Comparison of ENCODE assay signal across 17 cellular contexts in the genomic region with DNA sequence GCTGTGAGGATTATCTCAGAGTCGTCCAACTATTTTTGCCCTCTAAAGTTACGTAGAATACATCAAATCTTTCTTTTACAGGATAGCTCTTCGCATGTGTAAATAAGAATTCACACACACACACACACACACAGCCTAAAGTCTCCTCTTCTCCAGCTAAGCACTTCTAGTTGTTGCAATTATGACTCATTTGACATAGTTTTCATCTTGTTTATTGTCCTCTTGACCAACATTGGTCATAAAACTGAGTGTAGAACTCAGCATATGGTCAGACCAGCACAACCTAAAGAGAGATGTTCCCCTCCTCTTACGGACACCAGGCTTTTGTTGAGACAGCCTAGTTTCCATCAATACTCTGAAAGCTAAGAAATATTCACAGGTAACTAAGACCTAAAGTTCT.
A peak's percentile ranks its signal among the peaks of the same experiment; 100 is the strongest.
DNase-seq lines count a peak whose midpoint lies in the region; ATAC-seq and TF ChIP-seq lines count a peak whose summit lies in the region.
"Had no signal": no experiment of that assay in that cellular context is flagged by ENCODE, and none has a peak within 500 bp of the region (broad histone marks: within the 10 kb centered on the region; RNA-seq: fewer than 3 reads in every experiment).

No MANE protein-coding gene starts in this region.

- no peak overlapping the region for H3K27ac ChIP-seq in CD8-positive, alpha-beta memory T cell (ENCODE audit: low read depth, low read length)
- H3K27ac ChIP-seq: lower lobe of right lung, pancreas had no signal

- no peaks in the 10 kb centered on the region for H3K4me1 Mint-ChIP-seq in stimulated activated naive B cell treated with anti-CD40 and anti-IgM and Interleukin-4, amounts not matched to agents 10 μg/mL and 1 μg/mL and 100 μg/mL, for 72 hours
- H3K4me1 Mint-ChIP-seq in CD8-positive, alpha-beta memory T cell, result no peaks in the 10 kb centered on the region

- no peaks in the 10 kb centered on the region for H3K27me3 ChIP-seq in CD8-positive, alpha-beta memory T cell (ENCODE audit: insufficient read depth, low read length, poor library complexity, severe bottlenecking)
- H3K27me3 ChIP-seq: pancreas had no signal

- no peaks in the 10 kb centered on the region for H3K36me3 ChIP-seq in CD8-positive, alpha-beta memory T cell (ENCODE audit: insufficient read depth, low read length)
- H3K36me3 ChIP-seq: lower lobe of right lung, pancreas had no signal

- H3K27ac Mint-ChIP-seq in stimulated activated naive B cell treated with anti-CD40 and anti-IgM and Interleukin-4, amounts not matched to agents 10 μg/mL and 1 μg/mL and 100 μg/mL, for 72 hours, result no peak overlapping the region
- H3K27ac Mint-ChIP-seq in CD8-positive, alpha-beta memory T cell, result no peak overlapping the region
- H3K27ac Mint-ChIP-seq: T-helper 2 cell treated with Interferon-gamma antibody and Interleukin-4, amounts not matched to agents 5 μg/mL and 100 μg/mL, for 36 hours had no signal

- CTCF ChIA-PET in CD8-positive, alpha-beta memory T cell (lab: Charles Lee), result no interaction called here

- H3K27me3 Mint-ChIP-seq in stimulated activated naive B cell treated with anti-CD40 and anti-IgM and Interleukin-4, amounts not matched to agents 10 μg/mL and 1 μg/mL and 100 μg/mL, for 72 hours, result peaks cover 5 to 19% of the 10 kb centered on the region in 2 donors
- no peaks in the 10 kb centered on the region for H3K27me3 Mint-ChIP-seq in CD8-positive, alpha-beta memory T cell

- H3K4me3 Mint-ChIP-seq in stimulated activated naive B cell treated with anti-CD40 and anti-IgM and Interleukin-4, amounts not matched to agents 10 μg/mL and 1 μg/mL and 100 μg/mL, for 72 hours, result no peak overlapping the region
- H3K4me3 Mint-ChIP-seq in CD8-positive, alpha-beta memory T cell, result no peak overlapping the region
- H3K4me3 Mint-ChIP-seq: T-helper 2 cell treated with Interferon-gamma antibody and Interleukin-4, amounts not matched to agents 5 μg/mL and 100 μg/mL, for 36 hours had no signal

- no peaks in the 10 kb centered on the region for H3K36me3 Mint-ChIP-seq in stimulated activated naive B cell treated with anti-CD40 and anti-IgM and Interleukin-4, amounts not matched to agents 10 μg/mL and 1 μg/mL and 100 μg/mL, for 72 hours
- peaks cover 0 to 4% (median 0%) of the 10 kb centered on the region in 3 donors for H3K36me3 Mint-ChIP-seq in CD8-positive, alpha-beta memory T cell

- no peak overlapping the region for H3K4me3 ChIP-seq in cardiac fibroblast (replicated peaks in 1 of 2; ENCODE audit: low read depth in 2 of 2, low read length in 2 of 2)
- H3K4me3 ChIP-seq in CD8-positive, alpha-beta memory T cell (ENCODE audit: low read length), result no peak overlapping the region
- H3K4me3 ChIP-seq: lower lobe of right lung, pancreas had no signal

- H3K9me3 Mint-ChIP-seq in stimulated activated naive B cell treated with anti-CD40 and anti-IgM and Interleukin-4, amounts not matched to agents 10 μg/mL and 1 μg/mL and 100 μg/mL, for 72 hours, result peaks cover 0 to 1% of the 10 kb centered on the region in 2 donors
- H3K9me3 Mint-ChIP-seq in CD8-positive, alpha-beta memory T cell, result peaks cover 0 to 6% (median 1%) of the 10 kb centered on the region in 5 donors
- H3K9me3 Mint-ChIP-seq: T-helper 2 cell treated with Interferon-gamma antibody and Interleukin-4, amounts not matched to agents 5 μg/mL and 100 μg/mL, for 36 hours had no signal

- no peaks in the 10 kb centered on the region for H3K4me1 ChIP-seq in CD8-positive, alpha-beta memory T cell (ENCODE audit: insufficient read depth, low read length)
- H3K4me1 ChIP-seq: pancreas had no signal

- DNase-seq in EL, result peak; percentile 75
- DNase-seq in MV-4-11 (lab: John Stamatoyannopoulos, UW), result peak; percentile 17
- DNase-seq in cardiac fibroblast (ENCODE audit: low read depth in 2 of 2), result peak; percentile 36 to 78
- peak; percentile 58 for DNase-seq in non-pigmented ciliary epithelial cell (ENCODE audit: low read depth)
- no peak for DNase-seq in stimulated activated CD4-positive, alpha-beta T cell treated with anti-CD3 and anti-CD28 coated beads, Interleukin-2, amount 100 ng/mL, for 48 hours
- DNase-seq in NCI-H1694 treated with DMSO at 0.1 percent for 48 hours (lab: John Stamatoyannopoulos, UW), result no peak
- DNase-seq in stimulated activated naive B cell treated with anti-CD40 and anti-IgM and Interleukin-4, amounts not matched to agents 10 μg/mL and 1 μg/mL and 100 μg/mL, for 72 hours, result no peak
- DNase-seq in CD8-positive, alpha-beta memory T cell, result no peak
- DNase-seq: activated effector memory CD4-positive, alpha-beta T cell treated with Interleukin-2 at 50 U/mL for 16 hours; amygdala; C1 segment of cervical spinal cord; lower lobe of right lung; NCI-H187; NCI-H446 treated with DMSO at 0.1 percent for 48 hours; pancreas had no signal

- POLR2A ChIA-PET in CD8-positive, alpha-beta memory T cell (lab: Charles Lee), result no interaction called here

- ATAC-seq in stimulated activated naive B cell treated with anti-CD40 and anti-IgM and Interleukin-4, amounts not matched to agents 10 μg/mL and 1 μg/mL and 100 μg/mL, for 72 hours (replicated peaks), result no peak
- ATAC-seq: activated CD4-positive, CD25-positive, alpha-beta regulatory T cell treated with anti-CD3 and anti-CD28 coated beads, Interleukin-2, amount 50 U/mL, for 24 hours; lower lobe of right lung; pancreas had no signal

- TF ChIP-seq CTCF in cardiac fibroblast (IDR thresholded peaks at IDR 0.05; ENCODE audit: low read depth, low read length), result no peak

- no peaks in the 10 kb centered on the region for H3K9me3 ChIP-seq in CD8-positive, alpha-beta memory T cell (ENCODE audit: low read length)
- H3K9me3 ChIP-seq: lower lobe of right lung, pancreas had no signal

Comparison
In these comparisons a context has a peak if more than half of its experiments do, and no peak if none do; other contexts are left out.
1. DNase-seq: peak in EL (single experiment), MV-4-11 (single experiment), cardiac fibroblast (2 of 2) and non-pigmented ciliary epithelial cell (single experiment); none in stimulated activated CD4-positive, alpha-beta T cell treated with anti-CD3 and anti-CD28 coated beads, Interleukin-2, amount 100 ng/mL, for 48 hours (0 of 2), NCI-H1694 treated with DMSO at 0.1 percent for 48 hours (single experiment), stimulated activated naive B cell treated with anti-CD40 and anti-IgM and Interleukin-4, amounts not matched to agents 10 μg/mL and 1 μg/mL and 100 μg/mL, for 72 hours (single experiment) and CD8-positive, alpha-beta memory T cell (0 of 5).